In the genomic region with DNA sequence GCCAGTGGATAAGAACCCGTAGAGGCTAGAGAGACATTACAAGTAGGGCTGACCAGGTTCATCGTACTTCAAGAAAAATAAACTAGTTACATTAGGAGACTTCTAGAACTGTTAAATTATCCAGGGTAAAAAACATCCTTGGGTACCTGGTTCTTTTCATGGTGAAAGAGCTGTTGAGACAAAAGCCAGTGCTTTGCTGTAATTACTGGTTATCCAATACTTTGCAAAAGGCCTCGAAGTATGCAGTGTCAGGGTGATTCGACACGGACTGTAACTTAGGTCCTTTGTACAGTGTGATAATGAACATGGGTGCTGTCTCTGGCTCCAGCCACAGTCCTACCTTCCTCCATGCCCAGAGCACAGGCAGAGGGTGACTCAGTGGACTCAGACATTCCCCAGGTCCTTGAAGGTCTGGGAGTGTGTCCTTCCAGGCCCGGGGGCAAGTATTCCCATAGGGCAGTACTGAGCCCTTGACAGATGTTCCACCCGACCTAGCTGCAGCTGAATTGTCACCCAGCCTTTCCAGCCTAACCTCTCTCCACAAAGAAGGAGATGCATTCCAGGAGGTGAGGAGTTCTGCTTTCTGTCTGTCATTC, we compare ENCODE assay signal across 14 cellular contexts.
A peak's percentile ranks its signal among the peaks of the same experiment; 100 is the strongest.
DNase-seq lines count a peak whose midpoint lies in the region; ATAC-seq and TF ChIP-seq lines count a peak whose summit lies in the region.
"Had no signal": no experiment of that assay in that cellular context is flagged by ENCODE, and none has a peak within 500 bp of the region (broad histone marks: within the 10 kb centered on the region; RNA-seq: fewer than 3 reads in every experiment).

No MANE protein-coding gene starts in this region.

- H3K27me3 ChIP-seq in IMR-90 (ENCODE audit: control insufficient read depth, insufficient read depth, low read length): no peaks in the 10 kb centered on the region
- H3K27me3 ChIP-seq in hepatocyte: no peaks in the 10 kb centered on the region
- H3K27me3 ChIP-seq in trophoblast cell (ENCODE audit: insufficient read depth, low read length): no peaks in the 10 kb centered on the region
- peaks cover 0 to 4% (median 0%) of the 10 kb centered on the region in 7 donors for H3K27me3 ChIP-seq in heart right ventricle
- H3K27me3 ChIP-seq: BLaER1 treated with 17β-estradiol and CSF1 and Interleukin-3, amounts not matched to agents 10 nM and 100 nM had no signal

- H3K9me1 ChIP-seq in IMR-90 (ENCODE audit: insufficient read depth, low read length): peaks cover 5% of the 10 kb centered on the region

- H2BK12ac ChIP-seq in trophoblast cell (ENCODE audit: low read length): peak overlapping the region; percentile 88

- peaks cover 4% of the 10 kb centered on the region; the same call in 1 of the 2 replicates for H3K4me1 ChIP-seq in IMR-90 (ENCODE audit: control insufficient read depth, insufficient read depth, low read length)
- peaks cover 14% of the 10 kb centered on the region for H3K4me1 ChIP-seq in hepatocyte (ENCODE audit: insufficient read depth)
- peaks cover 8 to 20% of the 10 kb centered on the region in 2 experiments for H3K4me1 ChIP-seq in trophoblast cell (ENCODE audit: control insufficient read depth in 1 of 2, insufficient read depth in 2 of 2, low read length in 2 of 2)
- peaks cover 0 to 5% (median 0%) of the 10 kb centered on the region in 9 donors for H3K4me1 ChIP-seq in heart right ventricle
- H3K4me1 ChIP-seq: BLaER1 treated with 17β-estradiol and CSF1 and Interleukin-3, amounts not matched to agents 10 nM and 100 nM; HAP-1 had no signal

- BruUV-seq in IMR-90 (replicated peaks; lab: Mats Ljungman, UMichigan): no TSS peak

- no peak for TF ChIP-seq CTCF in IMR-90 (conservative IDR thresholded peaks at IDR 0.05; ENCODE audit: low read depth, low read length)
- no peak for TF ChIP-seq CTCF in hepatocyte (IDR thresholded peaks at IDR 0.05; ENCODE audit: poor library complexity)
- no peak for TF ChIP-seq CTCF in heart right ventricle (IDR thresholded peaks at IDR 0.05)

- POLR2A ChIA-PET in IMR-90 (lab: Charles Lee; ENCODE audit: unreplicated experiment): no interaction called here

- TF ChIP-seq POLR2A in IMR-90 (IDR thresholded peaks at IDR 0.05; ENCODE audit: low read depth, low read length): no peak

- H2BK15ac ChIP-seq in IMR-90 (ENCODE audit: low read depth, low read length): no peak overlapping the region

- no peak overlapping the region for H2AK9ac ChIP-seq in IMR-90 (replicated peaks; ENCODE audit: low read depth, low read length, poor library complexity)

- intact Hi-C loops in IMR-90 (cut with micrococcal nuclease): no loop called here
- intact Hi-C loops in heart right ventricle (cut with DNase I): loop anchor here in 1 of 10 donors (5.0 kb wide), 2 partner anchors 50 to 1890 kb away; no protein-coding TSS in a partner anchor

- H3K79me1 ChIP-seq in IMR-90 (ENCODE audit: low read depth in 1 of 2, low read length in 2 of 2) (no peaks in the 10 kb centered on the region), trophoblast cell (ENCODE audit: low read length) (peaks cover 4% of the 10 kb centered on the region)

- H3K9me3 ChIP-seq in IMR-90 (ENCODE audit: control insufficient read depth, insufficient read depth, low read length) (no peaks in the 10 kb centered on the region), hepatocyte (ENCODE audit: low read depth) (no peaks in the 10 kb centered on the region), trophoblast cell (ENCODE audit: insufficient read depth, low read depth, low read length) (no peaks in the 10 kb centered on the region), heart right ventricle (no peaks in the 10 kb centered on the region)
- H3K9me3 ChIP-seq: BLaER1 treated with 17β-estradiol and CSF1 and Interleukin-3, amounts not matched to agents 10 nM and 100 nM; HAP-1 had no signal

- H3K56ac ChIP-seq in IMR-90 (ENCODE audit: extremely low read depth, insufficient read depth, low read length): no peak overlapping the region

- peak overlapping the region; percentile 52; the same call in 1 of the 2 replicates for H3K14ac ChIP-seq in IMR-90 (replicated peaks; ENCODE audit: low read depth, low read length)
- H3K14ac ChIP-seq in trophoblast cell (ENCODE audit: low read length): peak overlapping the region; percentile 68

- H2AK5ac ChIP-seq in IMR-90 (ENCODE audit: low read depth, low read length) (peak overlapping the region; percentile 55), trophoblast cell (ENCODE audit: low read length) (peak overlapping the region; percentile 82)

- H4K8ac ChIP-seq in IMR-90 (ENCODE audit: low read depth in 2 of 2, low read length in 2 of 2) (no peak overlapping the region), trophoblast cell (ENCODE audit: low read depth, low read length) (no peak overlapping the region)

- no CpG with 5 or more reads among the region's 7 CpGs for WGBS in IMR-90 (ENCODE audit: extremely low coverage in 2 of 2, insufficient read length in 1 of 2), 2 experiments
- WGBS in hepatocyte (ENCODE audit: low lambda C conversion rate, missing lambda C conversion rate): 62% methylated on average over 7 of the region's 7 CpGs
- WGBS in trophoblast cell (ENCODE audit: extremely low coverage, insufficient coverage, insufficient read length): no CpG with 5 or more reads among the region's 7 CpGs
- WGBS in heart right ventricle, 2 donors: 78 to 80% methylated on average over 7 of the region's 7 CpGs

- H2BK5ac ChIP-seq in IMR-90 (ENCODE audit: low read depth, low read length, poor library complexity, severe bottlenecking) (no peak overlapping the region), trophoblast cell (ENCODE audit: low read depth, low read length, poor library complexity) (peak overlapping the region; percentile 87)

- dilution Hi-C loops in IMR-90 (cut with HindIII; ENCODE audit: low sequenced_read_pairs, unreplicated experiment): no loop called here

- no peak for TF ChIP-seq RAD21 in IMR-90 (IDR thresholded peaks at IDR 0.05; ENCODE audit: low read length)

- H3K36me3 ChIP-seq in IMR-90 (ENCODE audit: control insufficient read depth, insufficient read depth, low read length) (no peaks in the 10 kb centered on the region), hepatocyte (replicated peaks; ENCODE audit: insufficient read depth, low read depth) (no peaks in the 10 kb centered on the region), trophoblast cell (ENCODE audit: control insufficient read depth in 1 of 2, insufficient read depth in 2 of 2, low read length in 2 of 2) (no peaks in the 10 kb centered on the region), heart right ventricle (no peaks in the 10 kb centered on the region)
- H3K36me3 ChIP-seq: BLaER1 treated with 17β-estradiol and CSF1 and Interleukin-3, amounts not matched to agents 10 nM and 100 nM; HAP-1 had no signal

- no peak overlapping the region; the same call in 1 of the 2 replicates for H2BK20ac ChIP-seq in IMR-90 (ENCODE audit: low read depth, low read length)

- H2BK120ac ChIP-seq in IMR-90 (ENCODE audit: low read depth, low read length): no peak overlapping the region; the same call in 1 of the 2 replicates
- H2BK120ac ChIP-seq in trophoblast cell (ENCODE audit: insufficient read depth, low read length, poor library complexity): peak overlapping the region; percentile 68

- H4K20me1 ChIP-seq in IMR-90 (ENCODE audit: insufficient read depth, low read length) (no peaks in the 10 kb centered on the region), hepatocyte (ENCODE audit: insufficient read depth, poor library complexity, severe bottlenecking) (no peaks in the 10 kb centered on the region)
- H4K20me1 ChIP-seq: BLaER1 treated with 17β-estradiol and CSF1 and Interleukin-3, amounts not matched to agents 10 nM and 100 nM had no signal

- H3K4ac ChIP-seq in IMR-90 (ENCODE audit: low read depth, low read length) (peak overlapping the region; percentile 35), trophoblast cell (ENCODE audit: low read depth, low read length) (no peak overlapping the region)

- H4K91ac ChIP-seq in IMR-90 (ENCODE audit: insufficient read depth, low read depth, low read length) (no peak overlapping the region; the same call in 1 of the 2 replicates), trophoblast cell (ENCODE audit: low read depth, low read length) (peak overlapping the region; percentile 82)

- H3K4me2 ChIP-seq in IMR-90 (ENCODE audit: low read depth, low read length) (no peak overlapping the region), hepatocyte (no peak overlapping the region), trophoblast cell (ENCODE audit: low read length) (peak overlapping the region; percentile 5)
- H3K4me2 ChIP-seq: BLaER1 treated with 17β-estradiol and CSF1 and Interleukin-3, amounts not matched to agents 10 nM and 100 nM had no signal

- H3K9ac ChIP-seq in IMR-90 (ENCODE audit: low read depth, low read length): no peak overlapping the region
- H3K9ac ChIP-seq in trophoblast cell (ENCODE audit: low read length): no peak overlapping the region
- H3K9ac ChIP-seq: BLaER1 treated with 17β-estradiol and CSF1 and Interleukin-3, amounts not matched to agents 10 nM and 100 nM; GM23248 had no signal

- no peak overlapping the region for H4K12ac ChIP-seq in trophoblast cell (ENCODE audit: low read depth, low read length)

- DNase-seq in IMR-90 (no peak), amniotic epithelial cell (ENCODE audit: low read depth) (peak; percentile 20), hepatocyte (ENCODE audit: low spot score) (no peak), trophoblast cell (peak; percentile 20 to 41), NCI-H1092 treated with DMSO at 0.1 percent for 48 hours (lab: John Stamatoyannopoulos, UW) (no peak), NCI-H1694 (lab: John Stamatoyannopoulos, UW) (no peak), heart right ventricle (no peak)
- DNase-seq: Calu3, DMS79 treated with DMSO at 0.1 percent for 48 hours, EL, GM23248 had no signal

- H3K79me2 ChIP-seq in hepatocyte (no peaks in the 10 kb centered on the region), trophoblast cell (ENCODE audit: control insufficient read depth, insufficient read depth, low read length, poor library complexity) (no peaks in the 10 kb centered on the region)

- H3K4me3 ChIP-seq in IMR-90 (ENCODE audit: insufficient read depth, low read depth, low read length): no peak overlapping the region
- no peak overlapping the region for H3K4me3 ChIP-seq in hepatocyte
- H3K4me3 ChIP-seq in trophoblast cell (ENCODE audit: low read depth, low read length): no peak overlapping the region
- H3K4me3 ChIP-seq in heart right ventricle: no peak overlapping the region
- H3K4me3 ChIP-seq: BLaER1 treated with 17β-estradiol and CSF1 and Interleukin-3, amounts not matched to agents 10 nM and 100 nM; GM23248; HAP-1 had no signal

- no peak overlapping the region for H2AFZ ChIP-seq in IMR-90 (replicated peaks; ENCODE audit: low read length, poor library complexity)
- H2AFZ ChIP-seq in hepatocyte: no peak overlapping the region
- H2AFZ ChIP-seq in trophoblast cell (ENCODE audit: insufficient read depth, low read length, poor library complexity): no peak overlapping the region
- H2AFZ ChIP-seq: GM23248 had no signal

- no peak overlapping the region for H4K5ac ChIP-seq in IMR-90 (ENCODE audit: low read depth, low read length)

- ATAC-seq in IMR-90 (ENCODE audit: low read depth) (no peak), GM21723 (IDR thresholded peaks at IDR 0.05; ENCODE audit: unreplicated experiment) (no peak), heart right ventricle (no peak)

- H3K23ac ChIP-seq in IMR-90 (ENCODE audit: low read depth, low read length): no peak overlapping the region
- no peak overlapping the region for H3K23ac ChIP-seq in trophoblast cell (ENCODE audit: low read length)

- in situ Hi-C loops in IMR-90 (cut with MboI; ENCODE audit: low sequenced_read_pairs): no loop called here

- H3K27ac ChIP-seq in IMR-90 (ENCODE audit: insufficient read depth, low read length): no peak overlapping the region
- peak overlapping the region; percentile 18 for H3K27ac ChIP-seq in hepatocyte
- H3K27ac ChIP-seq in trophoblast cell (ENCODE audit: low read depth, low read length): peak overlapping the region; percentile 84
- no peak overlapping the region for H3K27ac ChIP-seq in heart right ventricle
- H3K27ac ChIP-seq: BLaER1 treated with 17β-estradiol and CSF1 and Interleukin-3, amounts not matched to agents 10 nM and 100 nM; GM23248 had no signal

- no peak overlapping the region for H3K18ac ChIP-seq in IMR-90 (ENCODE audit: low read depth, low read length)
- H3K18ac ChIP-seq in trophoblast cell (ENCODE audit: low read length): peak overlapping the region; percentile 64

- CTCF ChIA-PET in IMR-90 (lab: Yijun Ruan, JAX): no interaction called here

- H3K9me2 ChIP-seq in hepatocyte (replicated peaks; ENCODE audit: insufficient read depth): no peaks in the 10 kb centered on the region

Comparison
In these comparisons a context has a peak if more than half of its experiments do, and no peak if none do; other contexts are left out.
1. DNase-seq: peak in amniotic epithelial cell (single experiment) and trophoblast cell (2 of 2); none in IMR-90 (single experiment), hepatocyte (single experiment), NCI-H1092 treated with DMSO at 0.1 percent for 48 hours (single experiment), NCI-H1694 (single experiment) and heart right ventricle (0 of 2).
2. H3K27ac ChIP-seq: peak in hepatocyte (single experiment) and trophoblast cell (single experiment); none in IMR-90 (single experiment) and heart right ventricle (0 of 10).